2 cellular contexts compared by ENCODE assay signal in genomic region chr3:87797872-87798566, GRCh38.
TF ChIP-seq lines count a peak whose summit lies in the region.

No MANE protein-coding gene starts in this region.

TF ChIP-seq in A549, 52 proteins besides CTCF, POLR2A, EP300 and RAD21 (continued from another document):
- TF ChIP-seq MAZ (IDR thresholded peaks at IDR 0.05; ENCODE audit: borderline replicate concordance, low read depth, low read length) (no peak), MAX (IDR thresholded peaks at IDR 0.05) (no peak), KDM5A (IDR thresholded peaks at IDR 0.05) (no peak), HOXA7 (CRISPR knock-in tag; IDR thresholded peaks at IDR 0.05) (no peak), MYC (IDR thresholded peaks at IDR 0.05; ENCODE audit: borderline replicate concordance, low read length) (no peak)

TF ChIP-seq in K562, 482 proteins besides CTCF, POLR2A, EP300 and RAD21 (continued from another document and continues in another):
- no peak for TF ChIP-seq TAF1 (IDR thresholded peaks at IDR 0.05; ENCODE audit: control insufficient read depth, extremely low read depth, insufficient read depth, low read length, severe bottlenecking)
- no peak for TF ChIP-seq MCM7 (IDR thresholded peaks at IDR 0.05)
- TF ChIP-seq, protein P1, sequence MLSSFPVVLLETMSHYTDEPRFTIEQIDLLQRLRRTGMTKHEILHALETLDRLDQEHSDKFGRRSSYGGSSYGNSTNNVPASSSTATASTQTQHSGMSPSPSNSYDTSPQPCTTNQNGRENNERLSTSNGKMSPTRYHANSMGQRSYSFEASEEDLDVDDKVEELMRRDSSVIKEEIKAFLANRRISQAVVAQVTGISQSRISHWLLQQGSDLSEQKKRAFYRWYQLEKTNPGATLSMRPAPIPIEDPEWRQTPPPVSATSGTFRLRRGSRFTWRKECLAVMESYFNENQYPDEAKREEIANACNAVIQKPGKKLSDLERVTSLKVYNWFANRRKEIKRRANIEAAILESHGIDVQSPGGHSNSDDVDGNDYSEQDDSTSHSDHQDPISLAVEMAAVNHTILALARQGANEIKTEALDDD (IDR thresholded peaks at IDR 0.05): peak; percentile 63
- peak; percentile 61 for TF ChIP-seq MEIS2 (IDR thresholded peaks at IDR 0.05; ENCODE audit: partially characterized antibody)
- no peak for TF ChIP-seq E2F3 (CRISPR knock-in tag; IDR thresholded peaks at IDR 0.05)
- no peak for TF ChIP-seq SMAD2 (IDR thresholded peaks at IDR 0.05; ENCODE audit: low read depth, low read length)
- no peak for TF ChIP-seq MITF (IDR thresholded peaks at IDR 0.05)
- TF ChIP-seq ASH1L (IDR thresholded peaks at IDR 0.05; ENCODE audit: borderline replicate concordance, low read depth, partially characterized antibody): no peak
- peak; percentile 91 for TF ChIP-seq CEBPG (CRISPR knock-in tag; IDR thresholded peaks at IDR 0.05)
- TF ChIP-seq CEBPG (tag; conservative IDR thresholded peaks at IDR 0.05 in 1 of 2, IDR thresholded peaks at IDR 0.05 in 1 of 2): peak in 1 of 2 experiments; percentile 91; a peak in 2 of 4 replicates
- no peak for TF ChIP-seq ZNF253 (CRISPR knock-in tag; conservative IDR thresholded peaks at IDR 0.05)
- 0 out of 2 replicates have a peak, but pooled peaks have one; percentile 33 for TF ChIP-seq JUND (IDR thresholded peaks at IDR 0.05; ENCODE audit: borderline replicate concordance, low read depth, low read length)
- TF ChIP-seq JUND (tag; IDR thresholded peaks at IDR 0.05; ENCODE audit: borderline replicate concordance, low read depth, low read length): 0 out of 3 replicates have a peak, but pooled peaks have one; percentile 46
- TF ChIP-seq POLR2G (IDR thresholded peaks at IDR 0.05; ENCODE audit: low read depth, low read length): 0 out of 2 replicates have a peak, but pooled peaks have one; percentile 27
- no peak for TF ChIP-seq NFIC (IDR thresholded peaks at IDR 0.05)
- TF ChIP-seq DDX20 (tag; IDR thresholded peaks at IDR 0.05; ENCODE audit: low read depth): peak; percentile 40; the same call in 1 of the 2 replicates
- no peak for TF ChIP-seq DNMT1 (IDR thresholded peaks at IDR 0.05)
- TF ChIP-seq, protein P2, sequence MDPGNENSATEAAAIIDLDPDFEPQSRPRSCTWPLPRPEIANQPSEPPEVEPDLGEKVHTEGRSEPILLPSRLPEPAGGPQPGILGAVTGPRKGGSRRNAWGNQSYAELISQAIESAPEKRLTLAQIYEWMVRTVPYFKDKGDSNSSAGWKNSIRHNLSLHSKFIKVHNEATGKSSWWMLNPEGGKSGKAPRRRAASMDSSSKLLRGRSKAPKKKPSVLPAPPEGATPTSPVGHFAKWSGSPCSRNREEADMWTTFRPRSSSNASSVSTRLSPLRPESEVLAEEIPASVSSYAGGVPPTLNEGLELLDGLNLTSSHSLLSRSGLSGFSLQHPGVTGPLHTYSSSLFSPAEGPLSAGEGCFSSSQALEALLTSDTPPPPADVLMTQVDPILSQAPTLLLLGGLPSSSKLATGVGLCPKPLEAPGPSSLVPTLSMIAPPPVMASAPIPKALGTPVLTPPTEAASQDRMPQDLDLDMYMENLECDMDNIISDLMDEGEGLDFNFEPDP (CRISPR knock-in tag; IDR thresholded peaks at IDR 0.05): no peak
- 0 out of 4 replicates have a peak, but pooled peaks of 1 of the 2 experiments have one; percentile 25 for TF ChIP-seq TEAD1 (CRISPR knock-in tag; IDR thresholded peaks at IDR 0.05)
- no peak for TF ChIP-seq KLF16 (IDR thresholded peaks at IDR 0.05)
- peak; percentile 66; the same call in 1 of the 2 replicates for TF ChIP-seq ZEB2 (IDR thresholded peaks at IDR 0.05)
- peak; percentile 74 for TF ChIP-seq SOX6 (IDR thresholded peaks at IDR 0.05)
- TF ChIP-seq FUS (optimal IDR thresholded peaks at IDR 0.05; ENCODE audit: low read depth, low read length): no peak
- TF ChIP-seq NBN (IDR thresholded peaks at IDR 0.05; ENCODE audit: low read depth): peak; percentile 36; the same call in 1 of the 2 replicates
- no peak for TF ChIP-seq ZNF324 (CRISPR knock-in tag; IDR thresholded peaks at IDR 0.05)
- TF ChIP-seq RFX1 (IDR thresholded peaks at IDR 0.05): no peak
- no peak for TF ChIP-seq CREM (IDR thresholded peaks at IDR 0.05; ENCODE audit: low read depth)
- no peak for TF ChIP-seq TEAD4 (IDR thresholded peaks at IDR 0.05; ENCODE audit: low read length)
- no peak for TF ChIP-seq TEAD4 (CRISPR knock-in tag; IDR thresholded peaks at IDR 0.05; ENCODE audit: borderline replicate concordance)
- no peak for TF ChIP-seq ZNF175 (CRISPR knock-in tag; IDR thresholded peaks at IDR 0.05; ENCODE audit: low read depth)
- no peak for TF ChIP-seq HNRNPLL (IDR thresholded peaks at IDR 0.05; ENCODE audit: low read depth, low read length, poor library complexity, severe bottlenecking)
- TF ChIP-seq CXXC5 (CRISPR knock-in tag; IDR thresholded peaks at IDR 0.05): peak; percentile 36
- TF ChIP-seq GTF2A2 (tag; IDR thresholded peaks at IDR 0.05): no peak
- TF ChIP-seq ZNF592 (IDR thresholded peaks at IDR 0.05): peak; percentile 71; the same call in 1 of the 2 replicates
- peak; percentile 47 for TF ChIP-seq PKNOX1 (IDR thresholded peaks at IDR 0.05)
- TF ChIP-seq NR2C1 (IDR thresholded peaks at IDR 0.05): no peak
- 0 out of 2 replicates have a peak, but pooled peaks have one; percentile 14 for TF ChIP-seq NR2C1 (tag; IDR thresholded peaks at IDR 0.05)
- TF ChIP-seq ZNF133 (CRISPR knock-in tag; IDR thresholded peaks at IDR 0.05): no peak
- peak; percentile 65; the same call in 1 of the 2 replicates for TF ChIP-seq ATF7 (IDR thresholded peaks at IDR 0.05)
- peak; percentile 70 for TF ChIP-seq MGA (IDR thresholded peaks at IDR 0.05)
